1 cellular context compared by ENCODE assay signal in the genomic region with DNA sequence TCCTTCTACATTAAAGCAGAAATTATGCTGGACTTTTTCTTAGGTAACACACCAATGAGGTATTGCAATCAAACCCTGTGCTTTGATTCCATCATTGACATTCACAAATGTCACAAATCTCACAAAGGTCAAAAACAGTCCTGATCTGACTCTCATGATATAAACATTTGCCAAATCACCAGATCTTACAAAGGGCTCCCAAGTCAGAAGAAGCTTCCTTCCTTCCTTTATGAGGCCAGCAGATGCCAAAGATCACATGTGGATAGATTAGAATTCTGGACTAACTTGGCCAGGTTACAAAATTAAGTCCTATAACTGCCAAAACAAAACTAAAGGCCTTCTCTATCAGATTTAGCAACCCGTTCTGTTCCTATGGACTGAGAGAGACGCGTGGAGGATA. TPM values are rescaled to one million over a fixed set of nuclear protein-coding genes. Genes with fewer than 3 reads are reported as not detected.
"Had no signal": no experiment of that assay in that cellular context is flagged by ENCODE, and none has a peak within 500 bp of the region (broad histone marks: within the 10 kb centered on the region; RNA-seq: fewer than 3 reads in every experiment).

No MANE protein-coding gene starts in this region.

RNA-seq across cellular contexts. Expression of gene MALL, which starts 53.3 kb away (rescaled TPM):
- polyA plus RNA-seq: GM12878 had no signal
